ENCODE assay signal across 8 cellular contexts in genomic region chr3:196288141-196288460, GRCh38. TPM values are rescaled to one million over a fixed set of nuclear protein-coding genes. Genes with fewer than 3 reads are reported as not detected.
DNase-seq lines count a peak whose midpoint lies in the region; ATAC-seq and TF ChIP-seq lines count a peak whose summit lies in the region.

No MANE protein-coding gene starts in this region.

- H3K36me3 Mint-ChIP-seq in T-helper 2 cell treated with Interferon-gamma antibody and Interleukin-4, amounts not matched to agents 5 μg/mL and 100 μg/mL, for 36 hours (ENCODE audit: low read depth), result peaks cover 18% of the 10 kb centered on the region

- H3K27ac Mint-ChIP-seq in T-helper 2 cell treated with Interferon-gamma antibody and Interleukin-4, amounts not matched to agents 5 μg/mL and 100 μg/mL, for 36 hours, result peak overlapping the region; percentile 99

- H3K4me3 Mint-ChIP-seq in T-helper 2 cell treated with Interferon-gamma antibody and Interleukin-4, amounts not matched to agents 5 μg/mL and 100 μg/mL, for 36 hours, result peak overlapping the region; percentile 95

- DNase-seq in T-helper 2 cell treated with Interferon-gamma antibody and Interleukin-4, amounts not matched to agents 5 μg/mL and 100 μg/mL, for 36 hours (ENCODE audit: low spot score), result no peak
- no peak for DNase-seq in foreskin fibroblast
- DNase-seq in renal cortical epithelial cell (ENCODE audit: low read depth), result peak; percentile 16
- no peak for DNase-seq in NCI-H2196 (lab: John Stamatoyannopoulos, UW; ENCODE audit: unreplicated experiment)
- DNase-seq in UCSD-AML1 (lab: John Stamatoyannopoulos, UW; ENCODE audit: unreplicated experiment), result no peak
- DNase-seq in stimulated activated CD4-positive, alpha-beta T cell treated with anti-CD3 and anti-CD28 coated beads, Interleukin-12 subunit alpha, Interleukin-12 subunit beta, amount 100 ng/mL, for 4 hours, result no peak

- TF ChIP-seq CTCF in foreskin fibroblast (IDR thresholded peaks at IDR 0.05; ENCODE audit: low read depth, low read length), result no peak

- H3K9ac ChIP-seq in BLaER1 treated with 17β-estradiol and CSF1 and Interleukin-3, amounts not matched to agents 10 nM and 100 nM, result peak overlapping the region; percentile 86 to 96 (median 91)

- H3K27me3 Mint-ChIP-seq in T-helper 2 cell treated with Interferon-gamma antibody and Interleukin-4, amounts not matched to agents 5 μg/mL and 100 μg/mL, for 36 hours (ENCODE audit: low read depth), result no peaks in the 10 kb centered on the region

- no peaks in the 10 kb centered on the region for H3K9me3 ChIP-seq in BLaER1 treated with 17β-estradiol and CSF1 and Interleukin-3, amounts not matched to agents 10 nM and 100 nM (replicated peaks in 1 of 11)

- peaks cover 0 to 39% (median 23%) of the 10 kb centered on the region in 11 experiments; a peak in 17 of 22 replicates for H4K20me1 ChIP-seq in BLaER1 treated with 17β-estradiol and CSF1 and Interleukin-3, amounts not matched to agents 10 nM and 100 nM

- H3K4me1 Mint-ChIP-seq in T-helper 2 cell treated with Interferon-gamma antibody and Interleukin-4, amounts not matched to agents 5 μg/mL and 100 μg/mL, for 36 hours (ENCODE audit: low read depth), result peaks cover 27% of the 10 kb centered on the region

- no peaks in the 10 kb centered on the region for H3K9me3 Mint-ChIP-seq in T-helper 2 cell treated with Interferon-gamma antibody and Interleukin-4, amounts not matched to agents 5 μg/mL and 100 μg/mL, for 36 hours

- H3K4me2 ChIP-seq in BLaER1 treated with 17β-estradiol and CSF1 and Interleukin-3, amounts not matched to agents 10 nM and 100 nM, result peak overlapping the region; percentile 77 to 95 (median 90)

- H3K27me3 ChIP-seq in BLaER1 treated with 17β-estradiol and CSF1 and Interleukin-3, amounts not matched to agents 10 nM and 100 nM, result no peaks in the 10 kb centered on the region

- peak overlapping the region; percentile 71 to 97 (median 92) for H3K27ac ChIP-seq in BLaER1 treated with 17β-estradiol and CSF1 and Interleukin-3, amounts not matched to agents 10 nM and 100 nM

- ATAC-seq in HG02623 (IDR thresholded peaks at IDR 0.05; ENCODE audit: unreplicated experiment), result peak; percentile 2

- H3K4me3 ChIP-seq in BLaER1 treated with 17β-estradiol and CSF1 and Interleukin-3, amounts not matched to agents 10 nM and 100 nM, result peak overlapping the region; percentile 65 to 92 (median 86)
- peak overlapping the region; percentile 69 to 89 for H3K4me3 ChIP-seq in foreskin fibroblast (ENCODE audit: low read depth in 1 of 2, low read length in 2 of 2)

- H3K4me1 ChIP-seq in BLaER1 treated with 17β-estradiol and CSF1 and Interleukin-3, amounts not matched to agents 10 nM and 100 nM, result peaks cover 40 to 68% (median 53%) of the 10 kb centered on the region in 10 experiments

- H3K36me3 ChIP-seq in BLaER1 treated with 17β-estradiol and CSF1 and Interleukin-3, amounts not matched to agents 10 nM and 100 nM, result peaks cover 0 to 7% (median 0%) of the 10 kb centered on the region in 11 experiments; a peak in 4 of 22 replicates

RNA-seq across cellular contexts. Expression of gene PCYT1A, which starts 0.6 kb away (rescaled TPM):
- 73.6 and 90.0 TPM in 2 replicates for total RNA-seq in renal cortical epithelial cell

RNA-seq across cellular contexts. Expression of gene DYNLT2B, which starts 29.9 kb away (rescaled TPM):
- total RNA-seq in renal cortical epithelial cell, result 16.1 and 17.2 TPM in 2 replicates

RNA-seq across cellular contexts. Expression of gene TM4SF19, which starts 50.1 kb away (rescaled TPM):
- not detected in 2 replicates for total RNA-seq in renal cortical epithelial cell
